ENCODE assay signal across 21 cellular contexts in genomic region chr14:81390706-81391105, GRCh38. TPM values are rescaled to one million over a fixed set of nuclear protein-coding genes. Genes with fewer than 3 reads are reported as not detected.
DNase-seq lines count a peak whose midpoint lies in the region; ATAC-seq and TF ChIP-seq lines count a peak whose summit lies in the region.
"Had no signal": no experiment of that assay in that cellular context is flagged by ENCODE, and none has a peak within 500 bp of the region (broad histone marks: within the 10 kb centered on the region; RNA-seq: fewer than 3 reads in every experiment).

No MANE protein-coding gene starts in this region.

- peak overlapping the region; percentile 83 for H3K27ac ChIP-seq in KMS-11
- peak overlapping the region; percentile 94 for H3K27ac ChIP-seq in SK-N-MC
- H3K27ac ChIP-seq in SJCRH30, result no peak overlapping the region
- H3K27ac ChIP-seq: C4-2B had no signal

- H4K20me1 ChIP-seq in KMS-11 (ENCODE audit: insufficient read depth), result no peaks in the 10 kb centered on the region

- TF ChIP-seq CTCF in KMS-11 (conservative IDR thresholded peaks at IDR 0.05; ENCODE audit: low read depth, low read length), result no peak
- no peak for TF ChIP-seq CTCF in fibroblast of villous mesenchyme (IDR thresholded peaks at IDR 0.05; ENCODE audit: insufficient read depth, low read depth, low read length)

- H3K4me2 ChIP-seq in KMS-11, result peak overlapping the region; percentile 62

- H3K79me2 ChIP-seq in KMS-11 (ENCODE audit: insufficient read depth, low read depth), result peaks cover 39% of the 10 kb centered on the region

- H3K9ac ChIP-seq in KMS-11 (peak overlapping the region; percentile 31; the same call in 1 of the 2 replicates), SK-N-MC (ENCODE audit: insufficient read length) (no peak overlapping the region)

- H3K4me1 ChIP-seq in KMS-11 (ENCODE audit: low read depth, poor library complexity, severe bottlenecking) (peaks cover 88% of the 10 kb centered on the region), SJCRH30 (no peaks in the 10 kb centered on the region; the same call in 1 of the 2 replicates)

- DNase-seq in SK-N-MC (ENCODE audit: low read depth, low spot score), result peak; percentile 83
- peak; percentile 29 for DNase-seq in fibroblast of villous mesenchyme (ENCODE audit: low read depth)
- no peak for DNase-seq in sciatic nerve (ENCODE audit: low spot score)
- no peak for DNase-seq in posterior vena cava (ENCODE audit: low spot score)
- DNase-seq in superior temporal gyrus (ENCODE audit: extremely low spot score), result no peak
- DNase-seq in SJCRH30, result no peak
- DNase-seq: ACHN, AML-193, DMS79 treated with DMSO at 0.1 percent for 48 hours, IMR-90, Karpas-422, NCI-H1048, NCI-H1436 treated with DMSO at 0.1 percent for 48 hours, NCI-H2029 treated with DMSO at 0.1 percent for 48 hours, NCI-H446 treated with DMSO at 0.1 percent for 48 hours, NCI-H69 had no signal

- H3K36me3 ChIP-seq in KMS-11 (ENCODE audit: insufficient read depth) (peaks cover 5% of the 10 kb centered on the region; the same call in 1 of the 2 replicates), SK-N-MC (ENCODE audit: insufficient read depth, low read length) (peaks cover 4% of the 10 kb centered on the region; the same call in 1 of the 2 replicates), SJCRH30 (peaks cover 10% of the 10 kb centered on the region)

- H3K27me3 ChIP-seq in KMS-11 (ENCODE audit: insufficient read depth, low read depth) (no peaks in the 10 kb centered on the region), SJCRH30 (no peaks in the 10 kb centered on the region)

- H2AFZ ChIP-seq in KMS-11 (ENCODE audit: low read depth), result no peak overlapping the region

- peak; percentile 13 for ATAC-seq in sciatic nerve
- ATAC-seq: Panc1, Right ventricle myocardium inferior, SK-N-SH treated with all-trans-retinoic acid at 6 μM for 48 hours had no signal

- no peaks in the 10 kb centered on the region; the same call in 1 of the 2 replicates for H3K9me3 ChIP-seq in SK-N-MC (ENCODE audit: low read depth, low read length)
- H3K9me3 ChIP-seq in SJCRH30 (replicated peaks), result no peaks in the 10 kb centered on the region

- H3K4me3 ChIP-seq in KMS-11 (IDR thresholded peaks at IDR 0.05; ENCODE audit: insufficient read depth, low read depth, low read length), result no peak overlapping the region
- no peak overlapping the region for H3K4me3 ChIP-seq in SK-N-MC
- no peak overlapping the region for H3K4me3 ChIP-seq in fibroblast of villous mesenchyme (ENCODE audit: low read depth, low read length)
- H3K4me3 ChIP-seq in SJCRH30, result no peak overlapping the region

- intact Hi-C loops in sciatic nerve (cut with DNase I) (no loop called here), posterior vena cava (cut with DNase I) (no loop called here)

RNA-seq across cellular contexts. Expression of gene STON2, which starts 9.4 kb away (rescaled TPM):
- total RNA-seq in fibroblast of villous mesenchyme (0.32 TPM in 1 of 2 replicates, not detected in the other), sciatic nerve (54.4 TPM), posterior vena cava (10 to 100 TPM; 20.5 to 25.1 TPM)
- total RNA-seq in SJCRH30 (2014; rRNA removed; shearing (Covaris generic)), result 26.2 and 27.4 TPM in 2 replicates
- total RNA-seq: IMR-90 had no signal

Comparison
In these comparisons a context has a peak if more than half of its experiments do, and no peak if none do; other contexts are left out.
1. DNase-seq: peak in SK-N-MC (single experiment) and fibroblast of villous mesenchyme (single experiment); none in sciatic nerve (single experiment), posterior vena cava (single experiment), superior temporal gyrus (single experiment) and SJCRH30 (0 of 2).
2. RNA of gene STON2, which starts 9.4 kb away (total RNA-seq): 54.4 TPM in sciatic nerve (single experiment), 26.2 to 27.4 TPM in SJCRH30 and 20.5 to 25.1 TPM in posterior vena cava; 0.32 TPM in fibroblast of villous mesenchyme; every median in the first group is over 10 times any median in the second.